Comparison of ENCODE assay signal across 16 cellular contexts in genomic region chr6:126228001-126228791, GRCh38.
DNase-seq lines count a peak whose midpoint lies in the region; ATAC-seq and TF ChIP-seq lines count a peak whose summit lies in the region.
"Had no signal": no experiment of that assay in that cellular context is flagged by ENCODE, and none has a peak within 500 bp of the region (broad histone marks: within the 10 kb centered on the region; RNA-seq: fewer than 3 reads in every experiment).

No MANE protein-coding gene starts in this region.

- POLR2A ChIA-PET in HEK293 (lab: Yijun Ruan, JAX) = no interaction called here

- H3K4me1 ChIP-seq in HEK293 (ENCODE audit: control insufficient read depth, insufficient read depth, low read length) (no peaks in the 10 kb centered on the region; the same call in 1 of the 2 replicates), adipocyte (ENCODE audit: control insufficient read depth, insufficient read depth, low read length) (peaks cover 15% of the 10 kb centered on the region), neural progenitor cell (peaks cover 33% of the 10 kb centered on the region)
- H3K4me1 ChIP-seq: left lung had no signal

- CTCF ChIA-PET in HEK293 (lab: Yijun Ruan, JAX) = no interaction called here
- CTCF ChIA-PET in Calu3 (lab: Charles Lee) = no interaction called here

- H3K27me3 Mint-ChIP-seq in neural progenitor cell (ENCODE audit: insufficient read depth, low read depth) (no peaks in the 10 kb centered on the region), Calu3 (ENCODE audit: unreplicated experiment) (no peaks in the 10 kb centered on the region)

- intact Hi-C loops in Calu3 (cut with micrococcal nuclease; ENCODE audit: unreplicated experiment) = no loop called here

- H4K20me1 ChIP-seq in neural progenitor cell (ENCODE audit: low read depth) = no peaks in the 10 kb centered on the region

- no peak overlapping the region for H3K4me3 ChIP-seq in HEK293 (ENCODE audit: low read depth, low read length)
- H3K4me3 ChIP-seq in adipocyte (ENCODE audit: low read length) = no peak overlapping the region
- H3K4me3 ChIP-seq in neural progenitor cell = no peak overlapping the region
- H3K4me3 ChIP-seq: left lung, skin epidermis had no signal

- H3K9me3 ChIP-seq in HEK293 (ENCODE audit: control insufficient read depth, insufficient read depth, low read depth, low read length) (no peaks in the 10 kb centered on the region), adipocyte (ENCODE audit: control insufficient read depth, low read length) (no peaks in the 10 kb centered on the region), neural progenitor cell (ENCODE audit: low read depth) (no peaks in the 10 kb centered on the region)
- H3K9me3 ChIP-seq: left lung had no signal

- H3K27ac Mint-ChIP-seq in neural progenitor cell = peak overlapping the region; percentile 60
- H3K27ac Mint-ChIP-seq in Calu3 (ENCODE audit: unreplicated experiment) = no peak overlapping the region
- H3K27ac Mint-ChIP-seq: CD14-positive monocyte had no signal

- H3K4me1 Mint-ChIP-seq in neural progenitor cell = peaks cover 16% of the 10 kb centered on the region
- H3K4me1 Mint-ChIP-seq in Calu3 (ENCODE audit: low read depth, unreplicated experiment) = no peaks in the 10 kb centered on the region
- H3K4me1 Mint-ChIP-seq: CD14-positive monocyte, neural crest cell had no signal

- peaks cover 14% of the 10 kb centered on the region for H3F3A ChIP-seq in neural progenitor cell (ENCODE audit: low read depth)

- H3K36me3 ChIP-seq in HEK293 (ENCODE audit: control insufficient read depth in 2 of 2, insufficient read depth in 1 of 2, low read length in 2 of 2) (no peaks in the 10 kb centered on the region), adipocyte (ENCODE audit: control insufficient read depth, insufficient read depth, low read length, severe bottlenecking) (no peaks in the 10 kb centered on the region), neural progenitor cell (no peaks in the 10 kb centered on the region)
- H3K36me3 ChIP-seq: left lung had no signal

- H3K4me3 Mint-ChIP-seq in neural progenitor cell = no peak overlapping the region
- no peak overlapping the region for H3K4me3 Mint-ChIP-seq in Calu3 (ENCODE audit: low read depth, unreplicated experiment)
- H3K4me3 Mint-ChIP-seq: activated T-cell treated with anti-CD3 and anti-CD28 coated beads, Interleukin-2, amount 50 U/mL, for 4 hours; CD14-positive monocyte; neural crest cell had no signal

- peaks cover 6% of the 10 kb centered on the region for H3K9me3 Mint-ChIP-seq in neural progenitor cell
- no peaks in the 10 kb centered on the region for H3K9me3 Mint-ChIP-seq in Calu3 (ENCODE audit: low read depth, unreplicated experiment)
- H3K9me3 Mint-ChIP-seq: activated T-cell treated with anti-CD3 and anti-CD28 coated beads, Interleukin-2, amount 50 U/mL, for 4 hours had no signal

- no TSS peak for BruUV-seq in Calu3 (replicated peaks; lab: Mats Ljungman, UMichigan)

- no peak overlapping the region for H2AFZ ChIP-seq in neural progenitor cell (replicated peaks)

- peak; percentile 53 for DNase-seq in NCI-H2227 treated with DMSO at 0.1 percent for 48 hours (lab: John Stamatoyannopoulos, UW)
- peak; percentile 32 for DNase-seq in adipocyte (ENCODE audit: low read depth)
- DNase-seq in neural progenitor cell (ENCODE audit: low spot score) = peak; percentile 70
- no peak for DNase-seq in stimulated activated naive CD8-positive, alpha-beta T cell treated with anti-CD3 and anti-CD28 coated beads, Interleukin-15, Interleukin-2, amounts not matched to agents 100 U/mL and 50 U/mL, for 24 hours
- no peak for DNase-seq in T1000 (lab: John Stamatoyannopoulos, UW)
- DNase-seq in Calu3 = no peak
- DNase-seq: activated T-cell treated with anti-CD3 and anti-CD28 coated beads, Interleukin-2, amount 50 U/mL, for 4 hours; aorta; effector memory CD4-positive, alpha-beta T cell had no signal

- no peaks in the 10 kb centered on the region for H3K27me3 ChIP-seq in adipocyte (replicated peaks; ENCODE audit: control insufficient read depth, insufficient read depth, low read length)
- H3K27me3 ChIP-seq in neural progenitor cell = no peaks in the 10 kb centered on the region
- H3K27me3 ChIP-seq: left lung had no signal

- H3K27ac ChIP-seq in HEK293 (ENCODE audit: extremely low read depth, low read depth, low read length) (no peak overlapping the region), neural progenitor cell (peak overlapping the region; percentile 51)
- H3K27ac ChIP-seq: left lung, skin epidermis had no signal

- H3K79me2 ChIP-seq in neural progenitor cell (ENCODE audit: low read depth) = no peaks in the 10 kb centered on the region

- H3K9ac ChIP-seq in adipocyte (ENCODE audit: low read length) = no peak overlapping the region
- no peak overlapping the region for H3K9ac ChIP-seq in neural progenitor cell

- no peak for ATAC-seq in stimulated activated naive CD8-positive, alpha-beta T cell treated with anti-CD3 and anti-CD28 coated beads, Interleukin-15, Interleukin-2, amounts not matched to agents 100 U/mL and 50 U/mL, for 24 hours
- no peak for ATAC-seq in GM18870 (IDR thresholded peaks at IDR 0.05; ENCODE audit: unreplicated experiment)
- ATAC-seq: activated CD4-positive, CD25-positive, alpha-beta regulatory T cell treated with anti-CD3 and anti-CD28 coated beads, Interleukin-2, amount 50 U/mL, for 24 hours; activated T-cell treated with anti-CD3 and anti-CD28 coated beads, Interleukin-2, amount 50 U/mL, for 4 hours; left lung had no signal

- peaks cover 3% of the 10 kb centered on the region for H3K36me3 Mint-ChIP-seq in neural progenitor cell
- no peaks in the 10 kb centered on the region for H3K36me3 Mint-ChIP-seq in Calu3 (ENCODE audit: insufficient read depth, unreplicated experiment)
- H3K36me3 Mint-ChIP-seq: CD14-positive monocyte had no signal

- TF ChIP-seq CTCF in HEK293 (tag by site-specific recombination; IDR thresholded peaks at IDR 0.05) (no peak), neural progenitor cell (IDR thresholded peaks at IDR 0.05) (no peak), Calu3 (IDR thresholded peaks at IDR 0.05; ENCODE audit: unreplicated experiment) (no peak)

- H3K4me2 ChIP-seq in neural progenitor cell = peak overlapping the region; percentile 51

TF ChIP-seq in HEK293, 187 proteins besides CTCF, POLR2A, EP300 and RAD21 (continues in another document):
- TF ChIP-seq OSR2 (tag by site-specific recombination; IDR thresholded peaks at IDR 0.05) = peak; percentile 43; the same call in 1 of the 2 replicates
- no peak for TF ChIP-seq ZNF426 (tag by site-specific recombination; IDR thresholded peaks at IDR 0.05)
- TF ChIP-seq FEZF1 (tag by site-specific recombination; IDR thresholded peaks at IDR 0.05) = peak; percentile 42; the same call in 1 of the 2 replicates
- TF ChIP-seq ZBTB8A (tag by site-specific recombination; IDR thresholded peaks at IDR 0.05) = 0 out of 2 replicates have a peak, but pooled peaks have one; percentile 12
- TF ChIP-seq GLIS1 (tag by site-specific recombination; IDR thresholded peaks at IDR 0.05) = peak; percentile 67
- TF ChIP-seq EGR2 (tag by site-specific recombination; IDR thresholded peaks at IDR 0.05; ENCODE audit: low read depth) = peak; percentile 22; the same call in 1 of the 2 replicates
- 0 out of 2 replicates have a peak, but pooled peaks have one; percentile 21 for TF ChIP-seq ZBTB17 (tag by site-specific recombination; IDR thresholded peaks at IDR 0.05)
- peak; percentile 41; the same call in 1 of the 2 replicates for TF ChIP-seq SP7 (tag by site-specific recombination; IDR thresholded peaks at IDR 0.05)
- peak; percentile 85 for TF ChIP-seq ZIC2 (tag by site-specific recombination; IDR thresholded peaks at IDR 0.05)
- peak; percentile 56 for TF ChIP-seq ZNF398 (tag by site-specific recombination; IDR thresholded peaks at IDR 0.05)
- no peak for TF ChIP-seq ZNF292 (tag by site-specific recombination; IDR thresholded peaks at IDR 0.05; ENCODE audit: borderline replicate concordance, low read depth)
- TF ChIP-seq ZNF155 (tag by site-specific recombination; IDR thresholded peaks at IDR 0.05) = no peak

Comparison
In these comparisons a context has a peak if more than half of its experiments do, and no peak if none do; other contexts are left out.
1. DNase-seq: peak in NCI-H2227 treated with DMSO at 0.1 percent for 48 hours (single experiment), adipocyte (single experiment) and neural progenitor cell (single experiment); none in stimulated activated naive CD8-positive, alpha-beta T cell treated with anti-CD3 and anti-CD28 coated beads, Interleukin-15, Interleukin-2, amounts not matched to agents 100 U/mL and 50 U/mL, for 24 hours (single experiment), T1000 (single experiment) and Calu3 (single experiment).